9 cellular contexts compared by ENCODE assay signal in the genomic region with DNA sequence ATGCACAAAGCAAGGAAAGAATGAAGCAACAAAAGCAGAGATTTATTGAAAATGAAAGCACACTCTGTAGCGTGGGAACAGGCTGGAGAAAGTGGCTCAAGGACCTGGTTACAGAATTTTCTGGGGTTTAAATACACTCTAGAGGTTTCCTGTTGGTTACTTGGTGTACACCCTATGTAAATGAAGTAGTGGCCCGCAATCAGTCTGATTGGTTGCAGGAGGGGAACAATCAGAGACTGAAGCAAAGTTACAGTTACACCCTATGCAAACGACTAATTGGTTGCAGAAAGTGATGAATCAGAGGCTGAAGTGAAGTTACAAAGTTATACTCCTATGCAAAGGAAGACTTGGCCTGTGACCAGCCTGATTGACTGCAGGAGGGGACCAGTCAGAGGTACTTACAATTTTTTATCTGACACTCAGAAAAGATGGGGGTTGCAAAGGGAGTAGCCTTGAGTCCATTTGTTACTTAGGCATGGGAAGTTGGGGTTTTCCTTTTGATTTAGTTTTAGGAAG. TPM values are rescaled to one million over a fixed set of nuclear protein-coding genes. Genes with fewer than 3 reads are reported as not detected.
DNase-seq lines count a peak whose midpoint lies in the region; ATAC-seq and TF ChIP-seq lines count a peak whose summit lies in the region.
"Had no signal": no experiment of that assay in that cellular context is flagged by ENCODE, and none has a peak within 500 bp of the region (broad histone marks: within the 10 kb centered on the region; RNA-seq: fewer than 3 reads in every experiment).

No MANE protein-coding gene starts in this region.

- H3K27ac Mint-ChIP-seq in naive thymus-derived CD8-positive, alpha-beta T cell: peak overlapping the region; percentile 15 to 91 (median 84)
- H3K27ac Mint-ChIP-seq in GM23338: no peak overlapping the region

- H4K20me1 ChIP-seq in GM23338 (replicated peaks; ENCODE audit: insufficient read depth): peaks cover 6% of the 10 kb centered on the region; the same call in 1 of the 2 replicates

- H3K27me3 ChIP-seq in RWPE2 (ENCODE audit: insufficient read depth, poor library complexity, severe bottlenecking) (no peaks in the 10 kb centered on the region), ascending aorta (no peaks in the 10 kb centered on the region), GM23338 (ENCODE audit: insufficient read depth) (no peaks in the 10 kb centered on the region)
- H3K27me3 ChIP-seq: cardiac muscle cell had no signal

- H3K9me2 ChIP-seq in GM23338 (ENCODE audit: insufficient read depth): no peaks in the 10 kb centered on the region

- DNase-seq in RWPE2 (ENCODE audit: low spot score): no peak
- no peak for DNase-seq in ascending aorta (ENCODE audit: low spot score in 2 of 2)
- DNase-seq in naive thymus-derived CD8-positive, alpha-beta T cell: peak in 9 of 10 donors; percentile 8 to 71 (median 48)
- no peak for DNase-seq in GM23338 (ENCODE audit: low spot score)
- DNase-seq in head of caudate nucleus: no peak
- DNase-seq in NCI-H2196 (lab: John Stamatoyannopoulos, UW; ENCODE audit: unreplicated experiment): no peak

- H3K4me1 ChIP-seq in RWPE2 (ENCODE audit: insufficient read depth, poor library complexity, severe bottlenecking) (peaks cover 17% of the 10 kb centered on the region), ascending aorta (peaks cover 0 to 5% of the 10 kb centered on the region in 2 donors), GM23338 (ENCODE audit: insufficient read depth) (peaks cover 5% of the 10 kb centered on the region; the same call in 1 of the 2 replicates)

- POLR2A ChIA-PET in naive thymus-derived CD8-positive, alpha-beta T cell (lab: Charles Lee): interaction anchor here (1.2 kb wide), 1 partner anchor 318 kb away, joined by 3 read pairs; the partner anchor contains the start of gene STMP1

- H3K4me3 Mint-ChIP-seq in naive thymus-derived CD8-positive, alpha-beta T cell: peak overlapping the region; percentile 60 to 87 (median 80)
- H3K4me3 Mint-ChIP-seq in GM23338: no peak overlapping the region

- H3F3A ChIP-seq in GM23338 (replicated peaks; ENCODE audit: low read depth): no peaks in the 10 kb centered on the region

- no peak overlapping the region for H3K4me3 ChIP-seq in RWPE2 (ENCODE audit: severe bottlenecking)
- peak overlapping the region in 1 of 2 donors; percentile 31 for H3K4me3 ChIP-seq in ascending aorta
- H3K4me3 ChIP-seq in GM23338: no peak overlapping the region
- H3K4me3 ChIP-seq: cardiac muscle cell had no signal

- ATAC-seq in GM18867 (IDR thresholded peaks at IDR 0.05; ENCODE audit: unreplicated experiment): peak; percentile 77
- peak; percentile 68 for ATAC-seq in HG02943 (IDR thresholded peaks at IDR 0.05; ENCODE audit: low read depth, unreplicated experiment)
- peak; percentile 3; the same call in 1 of the 3 replicates for ATAC-seq in RWPE2 (ENCODE audit: low read depth)
- peak; percentile 56 to 65 for ATAC-seq in naive thymus-derived CD8-positive, alpha-beta T cell
- no peak for ATAC-seq in GM23338

- H3K9me3 ChIP-seq in RWPE2 (ENCODE audit: severe bottlenecking) (peaks cover 2% of the 10 kb centered on the region), ascending aorta (no peaks in the 10 kb centered on the region)

- H3K27ac ChIP-seq in RWPE2 (ENCODE audit: poor library complexity, severe bottlenecking) (peak overlapping the region; percentile 45), ascending aorta (peak overlapping the region; percentile 31 to 52), GM23338 (ENCODE audit: low read depth) (no peak overlapping the region)

- no peak for TF ChIP-seq CTCF in RWPE2 (IDR thresholded peaks at IDR 0.05; ENCODE audit: poor library complexity, severe bottlenecking)
- TF ChIP-seq CTCF in ascending aorta (IDR thresholded peaks at IDR 0.05): no peak
- no peak for TF ChIP-seq CTCF in GM23338 (conservative IDR thresholded peaks at IDR 0.05; ENCODE audit: low read depth in 2 of 2)

- H3K79me2 ChIP-seq in GM23338 (replicated peaks; ENCODE audit: insufficient read depth): peaks cover 13% of the 10 kb centered on the region

- H2AFZ ChIP-seq in GM23338: no peak overlapping the region

- H3K36me3 Mint-ChIP-seq in naive thymus-derived CD8-positive, alpha-beta T cell: peaks cover 0 to 4% (median 0%) of the 10 kb centered on the region in 3 donors
- peaks cover 3% of the 10 kb centered on the region; the same call in 2 of the 3 replicates for H3K36me3 Mint-ChIP-seq in GM23338 (ENCODE audit: low read depth)

- H3K27me3 Mint-ChIP-seq in naive thymus-derived CD8-positive, alpha-beta T cell: peaks cover 0 to 1% (median 0%) of the 10 kb centered on the region in 5 donors
- H3K27me3 Mint-ChIP-seq in GM23338 (ENCODE audit: insufficient read depth, low read depth, poor library complexity): peaks cover 5% of the 10 kb centered on the region

- no peak overlapping the region for H3K4me2 ChIP-seq in GM23338

- H3K9me3 Mint-ChIP-seq in naive thymus-derived CD8-positive, alpha-beta T cell: no peaks in the 10 kb centered on the region
- H3K9me3 Mint-ChIP-seq in GM23338: peaks cover 8% of the 10 kb centered on the region

- H3K4me1 Mint-ChIP-seq in naive thymus-derived CD8-positive, alpha-beta T cell: peaks cover 26 to 69% (median 58%) of the 10 kb centered on the region in 4 donors
- peaks cover 15% of the 10 kb centered on the region for H3K4me1 Mint-ChIP-seq in GM23338

- H3K36me3 ChIP-seq in RWPE2 (ENCODE audit: low read depth) (no peaks in the 10 kb centered on the region; the same call in 1 of the 2 replicates), ascending aorta (no peaks in the 10 kb centered on the region), GM23338 (ENCODE audit: insufficient read depth) (peaks cover 4% of the 10 kb centered on the region; the same call in 1 of the 2 replicates)
- H3K36me3 ChIP-seq: cardiac muscle cell had no signal

- intact Hi-C loops in ascending aorta (cut with DNase I) (no loop called here), head of caudate nucleus (cut with DNase I) (no loop called here)

TF ChIP-seq in GM23338, 12 proteins besides CTCF, POLR2A, EP300 and RAD21 (continues in another document):
- TF ChIP-seq ETS1 (IDR thresholded peaks at IDR 0.05): no peak
- no peak for TF ChIP-seq JUNB (IDR thresholded peaks at IDR 0.05; ENCODE audit: unreplicated experiment)

RNA-seq across cellular contexts. Expression of gene MTPN, which starts 3.6 kb away (rescaled TPM):
- total RNA-seq in ascending aorta: 43.5 TPM
- total RNA-seq in naive thymus-derived CD8-positive, alpha-beta T cell: 10 to 100 TPM; 71.4 to 74.1 TPM
- 100 to 1,000 TPM in 1 of 3 donors, 10 to 100 TPM in 2; 60.5 to 100 (median 86.2) TPM for polyA plus RNA-seq in naive thymus-derived CD8-positive, alpha-beta T cell
- total RNA-seq in GM23338 (2014; rRNA removed; shearing (Covaris generic)): 90.3 and 100 TPM in 2 replicates
- polyA plus RNA-seq in GM23338 (2016; fragmentation: Nextera tagmentation; extraction: Ambion mirVana): 83.7 and 87.7 TPM in 2 replicates

Comparison
In these comparisons a context has a peak if more than half of its experiments do, and no peak if none do; other contexts are left out.
1. DNase-seq: peak in naive thymus-derived CD8-positive, alpha-beta T cell (9 of 10); none in RWPE2 (single experiment), ascending aorta (0 of 2), GM23338 (single experiment), head of caudate nucleus (0 of 42) and NCI-H2196 (single experiment).